8 cellular contexts compared by ENCODE assay signal in genomic region chr22:22955866-22956535, GRCh38.
DNase-seq lines count a peak whose midpoint lies in the region; ATAC-seq and TF ChIP-seq lines count a peak whose summit lies in the region.

No MANE protein-coding gene starts in this region.

- no peaks in the 10 kb centered on the region for H3K36me3 Mint-ChIP-seq in immature natural killer cell

- no peaks in the 10 kb centered on the region for H3K36me3 ChIP-seq in brain microvascular endothelial cell (replicated peaks)

- ATAC-seq in GM21515 (IDR thresholded peaks at IDR 0.05; ENCODE audit: unreplicated experiment) (no peak), HG02678 (IDR thresholded peaks at IDR 0.05; ENCODE audit: unreplicated experiment) (no peak)

- peaks cover 0 to 4% (median under 1%) of the 10 kb centered on the region in 6 donors for H3K9me3 Mint-ChIP-seq in immature natural killer cell

- in situ Hi-C loops in brain microvascular endothelial cell (cut with HindIII; ENCODE audit: low pct_ligation_motif_present, low sequenced_read_pairs): no loop called here

- DNase-seq in GM10248 (ENCODE audit: extremely low spot score) (peak; percentile 65), NCI-H1105 (lab: John Stamatoyannopoulos, UW) (peak; percentile 40), UCSD-AML1 (lab: John Stamatoyannopoulos, UW; ENCODE audit: unreplicated experiment) (peak; percentile 44), brain microvascular endothelial cell (peak; percentile 48), immature natural killer cell (peak; percentile 65 to 73 (median 71))
- peak; percentile 69 for DNase-seq in stimulated activated CD4-positive, alpha-beta T cell treated with anti-CD3 and anti-CD28 coated beads, Interleukin-15, amount 100 ng/mL, for 24 hours

- H3K4me1 Mint-ChIP-seq in immature natural killer cell: peaks cover 3 to 11% of the 10 kb centered on the region in 2 donors

- peaks cover 4 to 10% (median 10%) of the 10 kb centered on the region in 3 donors for H3K27me3 Mint-ChIP-seq in immature natural killer cell (ENCODE audit: low read depth in 3 of 3)

- CTCF ChIA-PET in GM10248 (lab: Yijun Ruan, JAX): interaction anchor here (1.1 to 9.7 kb wide), 55 partner anchors 11 to 367 kb away, joined by 3 to 390 read pairs (median 6); partner anchors contain the start of genes IGLL5 and RSPH14

- POLR2A ChIA-PET in GM10248 (lab: Yijun Ruan, JAX): no interaction called here

- no peak overlapping the region for H3K27ac ChIP-seq in brain microvascular endothelial cell

- no peak overlapping the region for H3K27ac Mint-ChIP-seq in immature natural killer cell

- H3K4me3 ChIP-seq in brain microvascular endothelial cell (ENCODE audit: low read depth, low read length): no peak overlapping the region

- H3K4me3 Mint-ChIP-seq in immature natural killer cell: no peak overlapping the region

- peaks cover 66% of the 10 kb centered on the region for H3K27me3 ChIP-seq in brain microvascular endothelial cell (replicated peaks)

- TF ChIP-seq CTCF in GM10248 (IDR thresholded peaks at IDR 0.05; ENCODE audit: control extremely low read depth, extremely low read depth, low read depth, missing control alignments): peak; percentile 85
- TF ChIP-seq CTCF in brain microvascular endothelial cell (IDR thresholded peaks at IDR 0.05; ENCODE audit: low read depth, low read length, missing control alignments): peak; percentile 86
